Comparison of ENCODE assay signal across 9 cellular contexts in genomic region chr19:4370418-4371041, GRCh38. TPM values are rescaled to one million over a fixed set of nuclear protein-coding genes. Genes with fewer than 3 reads are reported as not detected.
A peak's percentile ranks its signal among the peaks of the same experiment; 100 is the strongest.
DNase-seq lines count a peak whose midpoint lies in the region; ATAC-seq and TF ChIP-seq lines count a peak whose summit lies in the region.
"Had no signal": no experiment of that assay in that cellular context is flagged by ENCODE, and none has a peak within 500 bp of the region (broad histone marks: within the 10 kb centered on the region; RNA-seq: fewer than 3 reads in every experiment).

No MANE protein-coding gene starts in this region.

- peaks cover 69% of the 10 kb centered on the region for H3K4me1 Mint-ChIP-seq in stimulated activated naive CD8-positive, alpha-beta T cell treated with anti-CD3 and anti-CD28 coated beads, Interleukin-15, Interleukin-2, amounts not matched to agents 100 ng/mL and 50 ng/mL, for 24 hours (ENCODE audit: low read depth)
- peaks cover 67% of the 10 kb centered on the region for H3K4me1 Mint-ChIP-seq in brain
- peaks cover 30 to 36% of the 10 kb centered on the region in 2 donors for H3K4me1 Mint-ChIP-seq in natural killer cell treated with Interleukin-12 subunit alpha and Interleukin-12 subunit beta and Interleukin-15 and Interleukin-18, amount 100 ng/mL, for 72 hours (ENCODE audit: low read depth in 2 of 2)

- peaks cover 86% of the 10 kb centered on the region for H3K4me1 ChIP-seq in vagina

- no peaks in the 10 kb centered on the region for H3K9me3 Mint-ChIP-seq in stimulated activated naive CD8-positive, alpha-beta T cell treated with anti-CD3 and anti-CD28 coated beads, Interleukin-15, Interleukin-2, amounts not matched to agents 100 ng/mL and 50 ng/mL, for 24 hours
- peaks cover 0 to 3% (median 0%) of the 10 kb centered on the region in 5 experiments for H3K9me3 Mint-ChIP-seq in brain
- no peaks in the 10 kb centered on the region for H3K9me3 Mint-ChIP-seq in natural killer cell treated with Interleukin-12 subunit alpha and Interleukin-12 subunit beta and Interleukin-15 and Interleukin-18, amount 100 ng/mL, for 72 hours

- DNase-seq in stimulated activated naive CD8-positive, alpha-beta T cell treated with anti-CD3 and anti-CD28 coated beads, Interleukin-15, Interleukin-2, amounts not matched to agents 100 U/mL and 50 U/mL, for 24 hours = no peak
- no peak for DNase-seq in natural killer cell treated with Interleukin-12 subunit alpha and Interleukin-12 subunit beta and Interleukin-15 and Interleukin-18, amount 100 ng/mL, for 72 hours (ENCODE audit: low spot score)
- DNase-seq in vagina (ENCODE audit: extremely low spot score in 2 of 2) = no peak
- no peak for DNase-seq in A172 (ENCODE audit: low spot score)
- DNase-seq in head of caudate nucleus = no peak

- H3K27ac Mint-ChIP-seq in stimulated activated naive CD8-positive, alpha-beta T cell treated with anti-CD3 and anti-CD28 coated beads, Interleukin-15, Interleukin-2, amounts not matched to agents 100 ng/mL and 50 ng/mL, for 24 hours = peak overlapping the region; percentile 61
- H3K27ac Mint-ChIP-seq in brain = peak overlapping the region; percentile 28 to 93 (median 75)
- peak overlapping the region; percentile 93 for H3K27ac Mint-ChIP-seq in natural killer cell treated with Interleukin-12 subunit alpha and Interleukin-12 subunit beta and Interleukin-15 and Interleukin-18, amount 100 ng/mL, for 72 hours

- no peaks in the 10 kb centered on the region for H3K27me3 Mint-ChIP-seq in stimulated activated naive CD8-positive, alpha-beta T cell treated with anti-CD3 and anti-CD28 coated beads, Interleukin-15, Interleukin-2, amounts not matched to agents 100 ng/mL and 50 ng/mL, for 24 hours
- no peaks in the 10 kb centered on the region for H3K27me3 Mint-ChIP-seq in brain
- no peaks in the 10 kb centered on the region for H3K27me3 Mint-ChIP-seq in natural killer cell treated with Interleukin-12 subunit alpha and Interleukin-12 subunit beta and Interleukin-15 and Interleukin-18, amount 100 ng/mL, for 72 hours

- ATAC-seq in stimulated activated naive CD8-positive, alpha-beta T cell treated with anti-CD3 and anti-CD28 coated beads, Interleukin-15, Interleukin-2, amounts not matched to agents 100 U/mL and 50 U/mL, for 24 hours = no peak
- no peak for ATAC-seq in natural killer cell treated with Interleukin-12 subunit alpha and Interleukin-12 subunit beta and Interleukin-15 and Interleukin-18, amount 100 ng/mL, for 72 hours
- no peak for ATAC-seq in HG03196 (IDR thresholded peaks at IDR 0.05; ENCODE audit: unreplicated experiment)

- no peak overlapping the region for H3K4me3 ChIP-seq in vagina

- no peaks in the 10 kb centered on the region for H3K27me3 ChIP-seq in vagina

- peak overlapping the region; percentile 90 for H3K27ac ChIP-seq in vagina

- intact Hi-C loops in vagina (cut with DNase I) (no loop called here), head of caudate nucleus (cut with DNase I) (no loop called here)

- peak overlapping the region; percentile 68 for H3K4me3 Mint-ChIP-seq in stimulated activated naive CD8-positive, alpha-beta T cell treated with anti-CD3 and anti-CD28 coated beads, Interleukin-15, Interleukin-2, amounts not matched to agents 100 ng/mL and 50 ng/mL, for 24 hours
- peak overlapping the region in 1 of 5 experiments; percentile 29 for H3K4me3 Mint-ChIP-seq in brain
- peak overlapping the region; percentile 78 for H3K4me3 Mint-ChIP-seq in natural killer cell treated with Interleukin-12 subunit alpha and Interleukin-12 subunit beta and Interleukin-15 and Interleukin-18, amount 100 ng/mL, for 72 hours

- H3K36me3 ChIP-seq in vagina = peaks cover 0 to 10% of the 10 kb centered on the region in 2 donors

- no peaks in the 10 kb centered on the region for H3K9me3 ChIP-seq in vagina
- H3K9me3 ChIP-seq: Caco-2 had no signal

- H3K36me3 Mint-ChIP-seq in stimulated activated naive CD8-positive, alpha-beta T cell treated with anti-CD3 and anti-CD28 coated beads, Interleukin-15, Interleukin-2, amounts not matched to agents 100 ng/mL and 50 ng/mL, for 24 hours (ENCODE audit: low read depth) = peaks cover 5% of the 10 kb centered on the region
- H3K36me3 Mint-ChIP-seq in brain = no peaks in the 10 kb centered on the region
- no peaks in the 10 kb centered on the region for H3K36me3 Mint-ChIP-seq in natural killer cell treated with Interleukin-12 subunit alpha and Interleukin-12 subunit beta and Interleukin-15 and Interleukin-18, amount 100 ng/mL, for 72 hours

- no peak for TF ChIP-seq CTCF in brain (conservative IDR thresholded peaks at IDR 0.05)
- TF ChIP-seq CTCF in vagina (IDR thresholded peaks at IDR 0.05) = no peak

- no peak for TF ChIP-seq POLR2A in vagina (IDR thresholded peaks at IDR 0.05)

RNA-seq across cellular contexts. Expression of gene MPND, which starts 27.2 kb away (rescaled TPM):
- 73.2 TPM for polyA plus RNA-seq in brain (ENCODE audit: insufficient read depth, low read depth, low replicate concordance)
- total RNA-seq in natural killer cell treated with Interleukin-12 subunit alpha and Interleukin-12 subunit beta and Interleukin-15 and Interleukin-18, amount 100 ng/mL, for 72 hours = 10 to 100 TPM; 28.3 to 73.5 TPM
- total RNA-seq in vagina = 10.1 TPM
- 6.4 and 6.6 TPM in 2 replicates for total RNA-seq in A172 (2014; rRNA removed; shearing (Covaris generic))

RNA-seq across cellular contexts. Expression of gene SH3GL1, which starts 29.8 kb away (rescaled TPM):
- 129 TPM for polyA plus RNA-seq in brain (ENCODE audit: insufficient read depth, low read depth, low replicate concordance)
- 10 to 100 TPM; 47.0 to 50.8 TPM for total RNA-seq in natural killer cell treated with Interleukin-12 subunit alpha and Interleukin-12 subunit beta and Interleukin-15 and Interleukin-18, amount 100 ng/mL, for 72 hours
- total RNA-seq in vagina = 65.6 TPM
- total RNA-seq in A172 (2014; rRNA removed; shearing (Covaris generic)) = 94.0 and 137 TPM in 2 replicates

RNA-seq across cellular contexts. Expression of gene STAP2, which starts 31.9 kb away (rescaled TPM):
- polyA plus RNA-seq in brain (ENCODE audit: insufficient read depth, low read depth, low replicate concordance) = 25.7 TPM
- total RNA-seq in natural killer cell treated with Interleukin-12 subunit alpha and Interleukin-12 subunit beta and Interleukin-15 and Interleukin-18, amount 100 ng/mL, for 72 hours = 10 to 100 TPM in 1 of 2 donors, 1 to 10 TPM in 1; 7.3 to 12.8 TPM
- 29.2 TPM for total RNA-seq in vagina
- total RNA-seq in A172 (2014; rRNA removed; shearing (Covaris generic)) = 73.5 and 96.1 TPM in 2 replicates

RNA-seq across cellular contexts. Expression of gene CHAF1A, which starts 31.9 kb away (rescaled TPM):
- 36.3 TPM for polyA plus RNA-seq in brain (ENCODE audit: insufficient read depth, low read depth, low replicate concordance)
- 100 to 1,000 TPM in 1 of 2 donors, 10 to 100 TPM in 1; 54.6 to 125 TPM for total RNA-seq in natural killer cell treated with Interleukin-12 subunit alpha and Interleukin-12 subunit beta and Interleukin-15 and Interleukin-18, amount 100 ng/mL, for 72 hours
- 21.4 TPM for total RNA-seq in vagina
- 37.8 and 52.7 TPM in 2 replicates for total RNA-seq in A172 (2014; rRNA removed; shearing (Covaris generic))
